In genomic region chr11:84721561-84721961, GRCh38 we compare ENCODE assay signal across 21 cellular contexts.
DNase-seq lines count a peak whose midpoint lies in the region; ATAC-seq and TF ChIP-seq lines count a peak whose summit lies in the region.
"Had no signal": no experiment of that assay in that cellular context is flagged by ENCODE, and none has a peak within 500 bp of the region (broad histone marks: within the 10 kb centered on the region; RNA-seq: fewer than 3 reads in every experiment).

No MANE protein-coding gene starts in this region.

- no peak overlapping the region for H3K4ac ChIP-seq in mesenchymal stem cell (ENCODE audit: low read depth in 1 of 2, low read length in 2 of 2)

- H3K4me1 ChIP-seq in CD8-positive, alpha-beta T cell (ENCODE audit: insufficient read depth, low read length) = no peaks in the 10 kb centered on the region
- peaks cover 14% of the 10 kb centered on the region for H3K4me1 ChIP-seq in HUES64 (ENCODE audit: insufficient read depth, low read length)
- H3K4me1 ChIP-seq in mesenchymal stem cell (ENCODE audit: control insufficient read depth, insufficient read depth, low read depth, low read length) = peaks cover 7% of the 10 kb centered on the region
- peaks cover 0 to 8% (median 4%) of the 10 kb centered on the region in 4 donors for H3K4me1 ChIP-seq in transverse colon
- H3K4me1 ChIP-seq: ascending aorta, uterus had no signal

- H3K4me3 Mint-ChIP-seq in CD8-positive, alpha-beta T cell = peak overlapping the region; percentile 77
- H3K4me3 Mint-ChIP-seq in nephron = peak overlapping the region; percentile 78 to 83 (median 82)

- no peaks in the 10 kb centered on the region for H3K36me3 ChIP-seq in CD8-positive, alpha-beta T cell (ENCODE audit: insufficient read depth, low read length)
- no peaks in the 10 kb centered on the region for H3K36me3 ChIP-seq in HUES64 (ENCODE audit: insufficient read depth, low read length)
- H3K36me3 ChIP-seq in mesenchymal stem cell (ENCODE audit: control insufficient read depth in 1 of 2, insufficient read depth in 2 of 2, low read depth in 1 of 2, low read length in 2 of 2) = no peaks in the 10 kb centered on the region
- H3K36me3 ChIP-seq in transverse colon = no peaks in the 10 kb centered on the region
- H3K36me3 ChIP-seq: ascending aorta, heart right ventricle, sigmoid colon, uterus had no signal

- no peak overlapping the region for H3K23ac ChIP-seq in mesenchymal stem cell (ENCODE audit: low read length in 2 of 2)

- no peak overlapping the region for H3K18ac ChIP-seq in mesenchymal stem cell (ENCODE audit: low read depth in 1 of 2, low read length in 2 of 2)

- H2BK15ac ChIP-seq in mesenchymal stem cell (ENCODE audit: low read depth, poor library complexity, severe bottlenecking) = no peak overlapping the region

- no peaks in the 10 kb centered on the region for H3K9me3 Mint-ChIP-seq in CD8-positive, alpha-beta T cell
- no peaks in the 10 kb centered on the region for H3K9me3 Mint-ChIP-seq in nephron

- H3K27me3 ChIP-seq in CD8-positive, alpha-beta T cell (ENCODE audit: insufficient read depth, low read length) = no peaks in the 10 kb centered on the region
- H3K27me3 ChIP-seq in HUES64 (ENCODE audit: insufficient read depth, low read length) (peaks cover 31% of the 10 kb centered on the region), mesenchymal stem cell (ENCODE audit: control insufficient read depth in 1 of 2, insufficient read depth in 1 of 2, low read length in 2 of 2) (peaks cover 20 to 37% of the 10 kb centered on the region in 2 experiments), transverse colon (no peaks in the 10 kb centered on the region)
- H3K27me3 ChIP-seq: ascending aorta, sigmoid colon, uterus had no signal

- no peak overlapping the region for H3K4me3 ChIP-seq in CD8-positive, alpha-beta T cell (ENCODE audit: low read depth, low read length)
- H3K4me3 ChIP-seq in HUES64 (ENCODE audit: low read length) (peak overlapping the region; percentile 71), mesenchymal stem cell (ENCODE audit: insufficient read depth in 1 of 2, low read depth in 1 of 2, low read length in 2 of 2) (no peak overlapping the region), transverse colon (no peak overlapping the region)

- no peak for TF ChIP-seq POLR2A in transverse colon (IDR thresholded peaks at IDR 0.05)

- peak in 1 of 7 experiments; percentile 21 for DNase-seq in CD8-positive, alpha-beta T cell
- peak; percentile 2 for DNase-seq in cerebellum (ENCODE audit: low spot score)
- DNase-seq in retina = no peak
- no peak for DNase-seq in mesenchymal stem cell
- no peak for DNase-seq in HCEC 1CT
- DNase-seq in transverse colon = no peak
- DNase-seq: AML-193; dermis blood vessel endothelial cell; DMS 273 treated with DMSO at 0.1 percent for 48 hours; NCI-H2081 treated with DMSO at 0.1 percent for 48 hours; NCI-H82; SIG-M5; stimulated activated CD4-positive, alpha-beta T cell treated with anti-CD3 and anti-CD28 coated beads, Interleukin-4, amount 100 ng/mL, for 1 hour; uterus had no signal

- no peaks in the 10 kb centered on the region for H3K79me1 ChIP-seq in mesenchymal stem cell (replicated peaks; ENCODE audit: low read length, poor library complexity, severe bottlenecking)

- no peak overlapping the region for H2BK5ac ChIP-seq in mesenchymal stem cell (ENCODE audit: low read depth, low read length, poor library complexity, severe bottlenecking)

- H3K27me3 Mint-ChIP-seq in CD8-positive, alpha-beta T cell (ENCODE audit: low read depth) = peaks cover 4% of the 10 kb centered on the region
- H3K27me3 Mint-ChIP-seq in nephron (ENCODE audit: low read depth) = peaks cover 52% of the 10 kb centered on the region

- H3K27ac Mint-ChIP-seq in CD8-positive, alpha-beta T cell = peak overlapping the region; percentile 2
- H3K27ac Mint-ChIP-seq in nephron = no peak overlapping the region
- H3K27ac Mint-ChIP-seq: activated T-cell treated with anti-CD3 and anti-CD28 coated beads, Interleukin-2, amount 50 U/mL, for 72 hours had no signal

- no peak for TF ChIP-seq CTCF in CD8-positive, alpha-beta T cell (IDR thresholded peaks at IDR 0.05)
- no peak for TF ChIP-seq CTCF in nephron (IDR thresholded peaks at IDR 0.05; ENCODE audit: unreplicated experiment in 3 of 3)
- TF ChIP-seq CTCF in transverse colon (IDR thresholded peaks at IDR 0.05) = no peak

- CTCF ChIA-PET in CD8-positive, alpha-beta T cell (lab: Charles Lee) = no interaction called here

- no peak overlapping the region for H3K4me2 ChIP-seq in mesenchymal stem cell (ENCODE audit: low read length, poor library complexity, severe bottlenecking)

- intact Hi-C loops in CD8-positive, alpha-beta T cell (cut with DNase I, micrococcal nuclease) = no loop called here
- intact Hi-C loops in transverse colon (cut with DNase I; ENCODE audit: low total_unique reads) = no loop called here

- H3K27ac ChIP-seq in CD8-positive, alpha-beta T cell (ENCODE audit: low read depth, low read length) = no peak overlapping the region
- H3K27ac ChIP-seq in HUES64 (ENCODE audit: low read depth, low read length) (peak overlapping the region; percentile 88; the same call in 1 of the 2 replicates), mesenchymal stem cell (ENCODE audit: low read length, poor library complexity, severe bottlenecking) (no peak overlapping the region), transverse colon (no peak overlapping the region)
- H3K27ac ChIP-seq: ascending aorta, HL-60, uterus had no signal

- no peak overlapping the region for H2BK12ac ChIP-seq in mesenchymal stem cell (ENCODE audit: low read length in 2 of 2)

- H2AFZ ChIP-seq in mesenchymal stem cell (ENCODE audit: low read depth, low read length) = no peak overlapping the region

- no peaks in the 10 kb centered on the region for H3K9me3 ChIP-seq in CD8-positive, alpha-beta T cell (ENCODE audit: low read length)
- H3K9me3 ChIP-seq in HUES64 (ENCODE audit: insufficient read depth, low read depth, low read length) = no peaks in the 10 kb centered on the region
- H3K9me3 ChIP-seq in mesenchymal stem cell (ENCODE audit: control insufficient read depth, low read length) = no peaks in the 10 kb centered on the region
- H3K9me3 ChIP-seq in transverse colon = no peaks in the 10 kb centered on the region
- H3K9me3 ChIP-seq: ascending aorta, heart right ventricle, sigmoid colon, uterus had no signal

- 13% methylated on average over 1 of the region's 1 CpG for WGBS in HUES64
- 60% methylated on average over 1 of the region's 1 CpG for WGBS in mesenchymal stem cell
- WGBS in transverse colon (ENCODE audit: low coverage in 1 of 2), 2 donors = 11 to 18% methylated on average over 1 of the region's 1 CpG

- TF ChIP-seq EP300 in transverse colon (IDR thresholded peaks at IDR 0.05; ENCODE audit: low read depth) = no peak

- no peak overlapping the region for H4K8ac ChIP-seq in mesenchymal stem cell (ENCODE audit: low read length)

- ATAC-seq in CD8-positive, alpha-beta T cell = peak; percentile 59

- H2AK5ac ChIP-seq in mesenchymal stem cell (ENCODE audit: low read length, severe bottlenecking) = no peak overlapping the region

- no peak overlapping the region for H4K91ac ChIP-seq in mesenchymal stem cell (ENCODE audit: low read length)

- peaks cover 12% of the 10 kb centered on the region for H3K4me1 Mint-ChIP-seq in CD8-positive, alpha-beta T cell (ENCODE audit: low read depth)
- H3K4me1 Mint-ChIP-seq in nephron = peaks cover 18% of the 10 kb centered on the region

- in situ Hi-C loops in transverse colon (cut with MboI; ENCODE audit: low pct_ligation_motif_present in 1 of 4, low pct_unique_long_range_greater_than_20kb in 1 of 4, low sequenced_read_pairs in 3 of 4) = no loop called here

- no peak overlapping the region for H3K14ac ChIP-seq in mesenchymal stem cell (ENCODE audit: low read length in 2 of 2)

- no peaks in the 10 kb centered on the region for H3K36me3 Mint-ChIP-seq in CD8-positive, alpha-beta T cell
- H3K36me3 Mint-ChIP-seq in nephron (ENCODE audit: low read depth) = no peaks in the 10 kb centered on the region

- no peak overlapping the region for H2BK120ac ChIP-seq in mesenchymal stem cell (ENCODE audit: low read depth, low read length)

- POLR2A ChIA-PET in CD8-positive, alpha-beta T cell (lab: Charles Lee) = no interaction called here

- no peak overlapping the region for H3K9ac ChIP-seq in HUES64 (ENCODE audit: low read depth, low read length)
- H3K9ac ChIP-seq in mesenchymal stem cell (ENCODE audit: low read length) = no peak overlapping the region
